Comparison of ENCODE assay signal across 37 cellular contexts in the genomic region with DNA sequence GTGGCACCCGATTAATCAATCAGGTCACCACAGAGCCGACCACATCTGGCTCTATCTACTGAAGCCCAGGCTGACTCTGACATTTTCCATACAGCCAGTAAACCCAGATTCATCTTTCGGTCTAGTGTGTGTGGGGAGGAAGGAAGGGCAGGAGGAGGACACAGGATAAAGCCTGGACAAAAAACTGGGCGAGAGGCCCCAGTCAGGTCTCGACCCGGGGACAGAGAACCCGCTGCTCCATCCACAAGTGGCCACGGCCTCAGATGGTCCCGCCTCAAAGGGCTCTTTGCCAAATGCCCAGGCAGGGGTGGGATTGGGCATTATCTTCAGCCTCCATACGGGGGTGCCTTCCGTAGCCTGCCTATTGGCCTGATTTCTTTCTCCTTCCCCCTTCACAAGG.
"Had no signal": no experiment of that assay in that cellular context is flagged by ENCODE, and none has a peak within 500 bp of the region (broad histone marks: within the 10 kb centered on the region; RNA-seq: fewer than 3 reads in every experiment).

No MANE protein-coding gene starts in this region.

- H3K9me3 ChIP-seq: ascending aorta, Peyer's patch had no signal

- H3K27ac ChIP-seq: ascending aorta, cardiac muscle cell, KMS-11, Peyer's patch, VCaP had no signal

- ATAC-seq: activated CD8-positive, alpha-beta memory T cell treated with anti-CD3 and anti-CD28 coated beads, Interleukin-2, amount 10 ng/mL, durations not matched to agents 7 days and 5 days; PC-3 had no signal

- DNase-seq: activated B cell treated with CpG ODN at 0.5 μM for 24 hours; activated CD4-positive, alpha-beta memory T cell treated with anti-CD3 and anti-CD28 coated beads, Interleukin-2, amount 10 ng/mL, durations not matched to agents 7 days and 5 days; activated CD4-positive, alpha-beta T cell treated with anti-CD3 and anti-CD28 coated beads for 4 hours; activated CD4-positive, alpha-beta T cell treated with anti-CD3 and anti-CD28 coated beads, Interleukin-2, amount 50 U/mL, for 1 hour; activated CD4-positive, CD25-positive, alpha-beta regulatory T cell treated with anti-CD3 and anti-CD28 coated beads, Interleukin-2, amount 50 U/mL, for 72 hours; activated CD8-positive, alpha-beta memory T cell treated with anti-CD3 and anti-CD28 coated beads for 24 hours; activated CD8-positive, alpha-beta memory T cell treated with anti-CD3 and anti-CD28 coated beads, Interleukin-2, amount 10 ng/mL, durations not matched to agents 7 days and 5 days; activated CD8-positive, alpha-beta memory T cell treated with anti-CD3 and anti-CD28 coated beads, Interleukin-2, amount 50 U/mL, for 48 hours; activated effector memory CD4-positive, alpha-beta T cell treated with Interleukin-2 at 50 U/mL for 16 hours; activated naive CD4-positive, alpha-beta T cell; activated naive CD4-positive, alpha-beta T cell treated with anti-CD3 and anti-CD28 coated beads, Interleukin-2, amount 50 U/mL, for 16 hours; activated naive CD8-positive, alpha-beta T cell treated with anti-CD3 and anti-CD28 coated beads for 36 hours; activated T-cell treated with anti-CD3 and anti-CD28 coated beads, Interleukin-2, amount 50 U/mL, for 48 hours; amniotic stem cell; MM.1S; MV-4-11; NCI-H1092; NCI-H146; NCI-H187; NCI-H2029 treated with DMSO at 0.1 percent for 48 hours; NCI-H2107; NCI-H2171; NCI-H510A; NCI-H526; NCI-H748 treated with DMSO at 0.1 percent for 48 hours; NK-92 treated with Interleukin-12 subunit alpha and Interleukin-12 subunit beta, amount 100 ng/mL, for 24 hours; PC-3; Peyer's patch; RPMI8226; SW 1271; T-helper 1 cell; T-helper 2 cell; T-helper 9 cell had no signal

- H3K27me3 ChIP-seq: ascending aorta, cardiac muscle cell, Peyer's patch had no signal

- H3K4me1 ChIP-seq: ascending aorta had no signal

- H3K36me3 ChIP-seq: ascending aorta, cardiac muscle cell, Peyer's patch had no signal

- H3K4me3 ChIP-seq: ascending aorta, cardiac muscle cell, Peyer's patch had no signal
